In the genomic region with DNA sequence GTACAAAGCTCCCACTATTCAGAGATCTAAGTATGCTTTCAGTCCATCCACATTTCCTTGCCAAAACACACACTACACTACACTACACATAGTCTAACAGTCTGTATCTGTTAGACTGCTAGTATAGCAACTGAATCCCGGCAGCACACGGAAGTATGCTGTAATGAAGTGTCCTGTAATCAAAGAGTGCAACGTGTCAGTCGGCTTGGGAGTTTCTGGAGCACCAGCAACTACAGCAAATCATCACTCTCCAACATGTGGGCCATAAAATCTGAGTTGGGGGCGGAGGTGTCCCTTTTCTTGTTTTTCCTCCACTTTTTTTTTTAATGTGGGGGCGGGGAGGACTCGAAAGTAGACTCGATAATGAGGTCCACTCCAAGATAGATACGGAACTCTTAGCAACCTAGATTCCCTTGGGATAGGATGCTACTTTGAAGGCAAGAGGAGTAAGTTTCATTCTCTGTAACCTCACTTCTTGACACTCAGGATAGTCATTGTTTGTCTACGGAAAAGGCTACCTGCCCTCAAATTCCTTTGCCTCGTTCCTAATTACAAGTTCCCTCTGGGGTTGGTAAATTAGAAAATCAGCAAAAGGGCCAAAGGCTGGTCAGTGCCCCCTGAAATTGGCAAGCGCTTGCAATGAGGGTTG, we compare ENCODE assay signal across 9 cellular contexts. TPM values are rescaled to one million over a fixed set of nuclear protein-coding genes. Genes with fewer than 3 reads are reported as not detected.
DNase-seq lines count a peak whose midpoint lies in the region; ATAC-seq and TF ChIP-seq lines count a peak whose summit lies in the region.
"Had no signal": no experiment of that assay in that cellular context is flagged by ENCODE, and none has a peak within 500 bp of the region (broad histone marks: within the 10 kb centered on the region; RNA-seq: fewer than 3 reads in every experiment).

No MANE protein-coding gene starts in this region.

- peak; percentile 44 for DNase-seq in DND-41
- peak; percentile 89 for DNase-seq in OCI-M1 (lab: John Stamatoyannopoulos, UW)
- DNase-seq in astrocyte of the cerebellum (ENCODE audit: low read depth) = peak; percentile 32
- no peak for DNase-seq in osteocyte (ENCODE audit: extremely low spot score, unreplicated experiment)

- no peaks in the 10 kb centered on the region for H3K27me3 Mint-ChIP-seq in osteocyte (ENCODE audit: unreplicated experiment)

- H3K27ac Mint-ChIP-seq in osteocyte (ENCODE audit: unreplicated experiment) = no peak overlapping the region
- H3K27ac Mint-ChIP-seq: brain had no signal

- H3K4me3 ChIP-seq in DND-41 (ENCODE audit: low read depth in 1 of 2, low read length in 2 of 2) = peak overlapping the region; percentile 43 to 67
- peak overlapping the region; percentile 69 for H3K4me3 ChIP-seq in astrocyte of the cerebellum (ENCODE audit: low read depth, low read length)
- peak overlapping the region; percentile 86 for H3K4me3 ChIP-seq in iPS-11a (ENCODE audit: low read depth, low read length)
- H3K4me3 ChIP-seq in skin epidermis = peak overlapping the region; percentile 62 to 86 (median 80)

- H3K27ac ChIP-seq in DND-41 (ENCODE audit: low read length) (peak overlapping the region; percentile 79), skin epidermis (peak overlapping the region in 20 of 21 experiments; percentile 69 to 95 (median 85))

- no peaks in the 10 kb centered on the region for H3K9me3 Mint-ChIP-seq in osteocyte (ENCODE audit: unreplicated experiment)
- H3K9me3 Mint-ChIP-seq: brain had no signal

- peaks cover 8% of the 10 kb centered on the region for H3K4me1 Mint-ChIP-seq in osteocyte (ENCODE audit: unreplicated experiment)

- H3K4me1 ChIP-seq in DND-41 (ENCODE audit: insufficient read depth, low read length) = peaks cover 37% of the 10 kb centered on the region

- TF ChIP-seq CTCF in DND-41 (IDR thresholded peaks at IDR 0.05; ENCODE audit: borderline replicate concordance, extremely low read depth, low read length, poor library complexity, severe bottlenecking) (no peak), astrocyte of the cerebellum (IDR thresholded peaks at IDR 0.05; ENCODE audit: low read depth, low read length, missing control alignments) (no peak), osteocyte (IDR thresholded peaks at IDR 0.05) (no peak)

- no peak overlapping the region for H3K4me3 Mint-ChIP-seq in osteocyte (ENCODE audit: unreplicated experiment)
- H3K4me3 Mint-ChIP-seq: brain had no signal

- in situ Hi-C loops in astrocyte of the cerebellum (cut with HindIII; ENCODE audit: low sequenced_read_pairs) = no loop called here

- peak overlapping the region; percentile 84 for H3K9ac ChIP-seq in DND-41 (ENCODE audit: low read depth, low read length)

- no peaks in the 10 kb centered on the region for H3K27me3 ChIP-seq in DND-41 (ENCODE audit: insufficient read depth, low read length, poor library complexity)

- H3K36me3 ChIP-seq in DND-41 (ENCODE audit: insufficient read depth, low read length) = no peaks in the 10 kb centered on the region

- peaks cover 39% of the 10 kb centered on the region for H3K79me2 ChIP-seq in DND-41 (ENCODE audit: insufficient read depth, low read length)

- H3K4me2 ChIP-seq in DND-41 (ENCODE audit: insufficient read depth, low read length) = peak overlapping the region; percentile 93

- peaks cover 2% of the 10 kb centered on the region for H3K36me3 Mint-ChIP-seq in osteocyte (ENCODE audit: unreplicated experiment)

- no peaks in the 10 kb centered on the region for H3K9me3 ChIP-seq in DND-41 (ENCODE audit: insufficient read depth, low read length, severe bottlenecking)

- ATAC-seq in DND-41 (ENCODE audit: insufficient read depth, low read depth) (peak; percentile 59), GM19455 (IDR thresholded peaks at IDR 0.05; ENCODE audit: unreplicated experiment) (peak; percentile 37), HG03457 (IDR thresholded peaks at IDR 0.05; ENCODE audit: unreplicated experiment) (peak; percentile 41)

- peak overlapping the region; percentile 98 for H2AFZ ChIP-seq in DND-41 (ENCODE audit: low read depth, low read length)

- H4K20me1 ChIP-seq in DND-41 (ENCODE audit: insufficient read depth, low read length) = no peaks in the 10 kb centered on the region

RNA-seq across cellular contexts. Expression of gene SLC10A7, which starts 0.7 kb away (rescaled TPM):
- total RNA-seq in osteocyte = 10.5 and 10.6 TPM in 2 replicates
